1 cellular context compared by ENCODE assay signal in the genomic region with DNA sequence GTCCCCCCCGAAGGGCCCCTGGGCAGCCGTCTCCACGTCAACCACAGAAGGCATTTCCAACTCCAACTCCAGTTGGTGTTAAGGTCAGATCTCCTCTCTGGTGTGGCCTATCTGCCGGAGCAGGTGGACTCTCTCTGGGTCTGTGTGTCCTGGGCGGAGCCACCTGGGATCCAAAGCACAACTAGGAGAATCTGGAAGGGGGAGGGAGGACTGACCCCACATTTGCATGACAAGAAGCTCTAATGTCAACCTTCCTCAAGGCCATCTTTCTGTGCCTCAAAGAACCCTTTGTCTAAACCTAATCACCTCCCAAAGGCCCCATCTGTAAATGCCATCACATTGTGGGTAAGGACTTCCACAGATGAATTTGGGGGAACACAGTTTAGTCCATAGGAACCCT.
TF ChIP-seq lines count a peak whose summit lies in the region.

No MANE protein-coding gene starts in this region.

TF ChIP-seq in H1, 55 proteins besides CTCF, POLR2A, EP300 and RAD21:
- no peak for TF ChIP-seq ASH2L (IDR thresholded peaks at IDR 0.05; ENCODE audit: low read length)
- TF ChIP-seq, protein P1, sequence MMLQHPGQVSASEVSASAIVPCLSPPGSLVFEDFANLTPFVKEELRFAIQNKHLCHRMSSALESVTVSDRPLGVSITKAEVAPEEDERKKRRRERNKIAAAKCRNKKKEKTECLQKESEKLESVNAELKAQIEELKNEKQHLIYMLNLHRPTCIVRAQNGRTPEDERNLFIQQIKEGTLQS (IDR thresholded peaks at IDR 0.05; ENCODE audit: insufficient read depth, low read depth, low read length), result no peak
- no peak for TF ChIP-seq YY1 (IDR thresholded peaks at IDR 0.05; ENCODE audit: low read depth, low read length)
- no peak for TF ChIP-seq CEBPB (IDR thresholded peaks at IDR 0.05; ENCODE audit: low read depth, low read length)
- peak; percentile 58; the same call in 1 of the 2 replicates for TF ChIP-seq POU5F1 (IDR thresholded peaks at IDR 0.05; ENCODE audit: low read depth, low read length)
TF ChIP-seq in H1: peak in this region for 1.
